ENCODE assay signal across 7 cellular contexts in genomic region chr7:151410405-151411390, GRCh38. TPM values are rescaled to one million over a fixed set of nuclear protein-coding genes. Genes with fewer than 3 reads are reported as not detected.
A peak's percentile ranks its signal among the peaks of the same experiment; 100 is the strongest.
DNase-seq lines count a peak whose midpoint lies in the region; ATAC-seq and TF ChIP-seq lines count a peak whose summit lies in the region.

No MANE protein-coding gene starts in this region.

- intact Hi-C loops in ascending aorta (cut with DNase I) = no loop called here

- H3K4me1 Mint-ChIP-seq in IgD-negative memory B cell = peaks cover 10 to 14% (median 13%) of the 10 kb centered on the region in 3 donors

- H3K36me3 ChIP-seq in ascending aorta (no peaks in the 10 kb centered on the region), smooth muscle cell (ENCODE audit: low read depth) (no peaks in the 10 kb centered on the region)

- peaks cover 0 to 1% (median 0%) of the 10 kb centered on the region in 3 donors for H3K9me3 Mint-ChIP-seq in IgD-negative memory B cell

- peak overlapping the region; percentile 81 for H2AFZ ChIP-seq in smooth muscle cell (ENCODE audit: low read depth)

- no peaks in the 10 kb centered on the region for H4K20me1 ChIP-seq in smooth muscle cell (ENCODE audit: low read depth)

- H3K9me3 ChIP-seq in ascending aorta (no peaks in the 10 kb centered on the region), smooth muscle cell (replicated peaks; ENCODE audit: low read depth) (no peaks in the 10 kb centered on the region)

- peaks cover 50% of the 10 kb centered on the region for H3K27me3 Mint-ChIP-seq in IgD-negative memory B cell

- H3K4me1 ChIP-seq in ascending aorta (peaks cover 5 to 12% of the 10 kb centered on the region in 2 donors), smooth muscle cell (ENCODE audit: low read depth) (no peaks in the 10 kb centered on the region)

- ATAC-seq in GM19467 (IDR thresholded peaks at IDR 0.05; ENCODE audit: unreplicated experiment) = no peak

- no peak overlapping the region for H3K27ac ChIP-seq in ascending aorta
- no peak overlapping the region for H3K27ac ChIP-seq in smooth muscle cell (ENCODE audit: low read depth)

- no peaks in the 10 kb centered on the region for H3K36me3 Mint-ChIP-seq in IgD-negative memory B cell

- no peak for DNase-seq in ascending aorta (ENCODE audit: low spot score in 2 of 2)
- DNase-seq in iPS-NIHi7 (ENCODE audit: extremely low spot score) = peak; percentile 75
- no peak for DNase-seq in smooth muscle cell (lab: John Stamatoyannopoulos, UW; ENCODE audit: unreplicated experiment)
- DNase-seq in stimulated activated CD4-positive, alpha-beta T cell treated with anti-CD3 and anti-CD28 coated beads, Interleukin-2, amount 100 ng/mL, for 48 hours = no peak
- DNase-seq in mesenteric fat pad (ENCODE audit: low spot score) = no peak

- H3K4me3 ChIP-seq in ascending aorta = peak overlapping the region; percentile 51 to 65
- H3K4me3 ChIP-seq in smooth muscle cell = peak overlapping the region; percentile 73

- H3K79me2 ChIP-seq in smooth muscle cell (ENCODE audit: low read depth) = no peaks in the 10 kb centered on the region

- H3K27me3 ChIP-seq in ascending aorta = peaks cover 12% of the 10 kb centered on the region
- H3K27me3 ChIP-seq in smooth muscle cell (ENCODE audit: low read depth) = peaks cover 36% of the 10 kb centered on the region

- H3K9ac ChIP-seq in smooth muscle cell (ENCODE audit: low read depth) = peak overlapping the region; percentile 66

- peak overlapping the region in 2 of 3 donors; percentile 78 to 83 for H3K27ac Mint-ChIP-seq in IgD-negative memory B cell

- H3F3A ChIP-seq in smooth muscle cell (ENCODE audit: low read depth) = no peaks in the 10 kb centered on the region

- TF ChIP-seq CTCF in ascending aorta (IDR thresholded peaks at IDR 0.05) (no peak), smooth muscle cell (IDR thresholded peaks at IDR 0.05; ENCODE audit: borderline replicate concordance, insufficient read depth, poor library complexity, severe bottlenecking) (no peak)

- H3K4me3 Mint-ChIP-seq in IgD-negative memory B cell = peak overlapping the region in 2 of 4 donors; percentile 21 to 70

- WGBS in smooth muscle cell (ENCODE audit: low lambda C conversion rate) = 20% methylated on average over 55 of the region's 55 CpGs

- H3K4me2 ChIP-seq in smooth muscle cell = peak overlapping the region; percentile 96

RNA-seq across cellular contexts. Expression of gene WDR86, which starts 0.9 kb away (rescaled TPM):
- 0.54 TPM for polyA plus RNA-seq in IgD-negative memory B cell
- total RNA-seq in ascending aorta = 4.0 TPM
- 1.3 and 5.6 TPM in 2 replicates for total RNA-seq in smooth muscle cell
- 4.1 and 8.3 TPM in 2 replicates for polyA plus RNA-seq in smooth muscle cell
- 19.4 TPM for total RNA-seq in mesenteric fat pad

RNA-seq across cellular contexts. Expression of gene CRYGN, which starts 29.2 kb away (rescaled TPM):
- polyA plus RNA-seq in IgD-negative memory B cell = not detected
- total RNA-seq in ascending aorta = not detected
- not detected in 2 replicates for total RNA-seq in smooth muscle cell
- 0.13 and 0.19 TPM in 2 replicates for polyA plus RNA-seq in smooth muscle cell
- 1.5 TPM for total RNA-seq in mesenteric fat pad
